20 cellular contexts compared by ENCODE assay signal in genomic region chr12:93657076-93657475, GRCh38. TPM values are rescaled to one million over a fixed set of nuclear protein-coding genes. Genes with fewer than 3 reads are reported as not detected.
DNase-seq lines count a peak whose midpoint lies in the region; ATAC-seq, FAIRE-seq and TF ChIP-seq lines count a peak whose summit lies in the region.
"Had no signal": no experiment of that assay in that cellular context is flagged by ENCODE, and none has a peak within 500 bp of the region (broad histone marks: within the 10 kb centered on the region; RNA-seq: fewer than 3 reads in every experiment).

No MANE protein-coding gene starts in this region.

- DNase-seq in HCEC 1CT (peak; percentile 9), MV-4-11 (lab: John Stamatoyannopoulos, UW) (peak; percentile 45), cardiac fibroblast (ENCODE audit: low read depth in 2 of 2) (peak; percentile 38 to 53), fibroblast of villous mesenchyme (ENCODE audit: low read depth) (peak; percentile 55), SKM-1 treated with dmso at 0.1 percent for 144 hours (lab: John Stamatoyannopoulos, UW; ENCODE audit: unreplicated experiment) (no peak), D721Med (ENCODE audit: insufficient read length, low spot score) (no peak)
- DNase-seq: ACHN, AML-193, DND-41, H7, Kasumi-1, MM.1S, NCI-H1417, NCI-H187 treated with DMSO at 0.1 percent for 48 hours, NCI-H226, NCI-H524, NCI-H82, SW 1271 had no signal

- FAIRE-seq in D721Med (lab: Jason Lieb, UNC), result no peak

- H3K4me3 ChIP-seq in cardiac fibroblast (replicated peaks in 1 of 2; ENCODE audit: low read depth in 2 of 2, low read length in 2 of 2), result no peak overlapping the region
- H3K4me3 ChIP-seq in fibroblast of villous mesenchyme (ENCODE audit: low read depth, low read length), result no peak overlapping the region

- no peak for ATAC-seq in HG02678 (IDR thresholded peaks at IDR 0.05; ENCODE audit: unreplicated experiment)
- ATAC-seq: Panc1 had no signal

- TF ChIP-seq CTCF in cardiac fibroblast (IDR thresholded peaks at IDR 0.05; ENCODE audit: low read depth, low read length) (no peak), fibroblast of villous mesenchyme (IDR thresholded peaks at IDR 0.05; ENCODE audit: insufficient read depth, low read depth, low read length) (no peak), D721Med (IDR thresholded peaks at IDR 0.05; ENCODE audit: insufficient read depth, missing control alignments) (no peak)

RNA-seq across cellular contexts. Expression of gene CRADD, which starts 20.1 kb away (rescaled TPM):
- total RNA-seq in fibroblast of villous mesenchyme, result 11.0 and 12.5 TPM in 2 replicates

Comparison
In these comparisons a context has a peak if more than half of its experiments do, and no peak if none do; other contexts are left out.
1. DNase-seq: peak in HCEC 1CT (single experiment), MV-4-11 (single experiment), cardiac fibroblast (2 of 2) and fibroblast of villous mesenchyme (single experiment); none in SKM-1 treated with dmso at 0.1 percent for 144 hours (single experiment) and D721Med (single experiment).